In the genomic region with DNA sequence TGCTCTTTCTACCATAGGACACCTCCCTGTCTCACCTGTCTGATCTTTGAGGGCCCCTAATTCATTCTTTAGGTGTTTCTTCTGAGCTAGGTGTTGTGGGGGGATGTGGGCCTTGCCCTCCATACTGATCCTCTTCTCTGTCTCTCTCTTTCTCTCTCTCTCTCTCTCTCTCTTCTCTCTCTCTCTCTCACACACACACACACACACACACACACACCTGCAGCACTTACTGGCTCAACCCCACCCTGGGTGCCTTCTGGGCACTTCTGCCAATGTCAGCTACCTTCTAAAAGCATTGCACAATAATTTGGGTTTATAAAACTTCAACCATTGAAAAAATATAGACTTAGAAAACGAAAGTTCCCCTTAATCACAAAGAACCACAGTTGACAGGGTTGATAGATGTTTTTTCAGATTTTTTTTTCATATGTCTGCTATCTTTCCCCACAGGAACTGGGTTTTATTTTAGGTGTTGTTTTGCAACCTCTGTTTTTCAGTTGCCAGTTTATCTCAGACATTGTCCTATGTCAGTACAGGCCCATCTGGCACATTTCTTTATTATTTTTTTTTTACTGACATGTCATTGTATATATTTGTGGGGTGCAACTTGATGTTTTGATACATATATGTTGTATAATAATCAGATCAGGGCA, we compare ENCODE assay signal across 8 cellular contexts. TPM values are rescaled to one million over a fixed set of nuclear protein-coding genes. Genes with fewer than 3 reads are reported as not detected.
A peak's percentile ranks its signal among the peaks of the same experiment; 100 is the strongest.
DNase-seq lines count a peak whose midpoint lies in the region; ATAC-seq and TF ChIP-seq lines count a peak whose summit lies in the region.

No MANE protein-coding gene starts in this region.

- no peak overlapping the region for H3K27ac ChIP-seq in 22Rv1
- H3K27ac ChIP-seq in HEK293 (ENCODE audit: extremely low read depth, low read depth, low read length) = no peak overlapping the region
- H3K27ac ChIP-seq in right lobe of liver = peak overlapping the region; percentile 65 to 83 (median 78)

- ATAC-seq in activated CD8-positive, alpha-beta T cell treated with anti-CD3 and anti-CD28 coated beads for 36 hours = peak; percentile 25
- ATAC-seq in right lobe of liver = peak; percentile 60 to 72 (median 62)
- no peak for ATAC-seq in HG02759 (IDR thresholded peaks at IDR 0.05; ENCODE audit: unreplicated experiment)

- H3K27me3 Mint-ChIP-seq in activated CD8-positive, alpha-beta T cell treated with anti-CD3 and anti-CD28 coated beads for 36 hours = no peaks in the 10 kb centered on the region

- H3K27me3 ChIP-seq in right lobe of liver = no peaks in the 10 kb centered on the region

- H3K36me3 ChIP-seq in HEK293 (ENCODE audit: control insufficient read depth in 2 of 2, insufficient read depth in 1 of 2, low read length in 2 of 2) (peaks cover 0 to 19% of the 10 kb centered on the region in 2 experiments; a peak in 1 of 3 replicates), right lobe of liver (no peaks in the 10 kb centered on the region)

- H3K4me3 Mint-ChIP-seq in activated CD8-positive, alpha-beta T cell treated with anti-CD3 and anti-CD28 coated beads for 36 hours = no peak overlapping the region

- CTCF ChIA-PET in HEK293 (lab: Yijun Ruan, JAX) = interaction anchor here (0.5 to 4.1 kb wide), 36 partner anchors 8 to 1209 kb away, joined by 3 to 41 read pairs (median 4); a partner anchor contains a TSS
- CTCF ChIA-PET in activated CD8-positive, alpha-beta T cell treated with anti-CD3 and anti-CD28 coated beads for 36 hours (lab: Charles Lee) = interaction anchor here (0.6 to 3.5 kb wide), 38 partner anchors 8 to 396 kb away, joined by 3 to 28 read pairs (median 4); a partner anchor contains a TSS

- peaks cover 7% of the 10 kb centered on the region for H3K36me3 Mint-ChIP-seq in activated CD8-positive, alpha-beta T cell treated with anti-CD3 and anti-CD28 coated beads for 36 hours (ENCODE audit: low read depth)

- TF ChIP-seq CTCF in 22Rv1 (IDR thresholded peaks at IDR 0.05) = peak; percentile 41
- TF ChIP-seq CTCF in HEK293 (tag by site-specific recombination; IDR thresholded peaks at IDR 0.05) = no peak
- peak; percentile 5 for TF ChIP-seq CTCF in activated CD8-positive, alpha-beta T cell treated with anti-CD3 and anti-CD28 coated beads for 36 hours (IDR thresholded peaks at IDR 0.05)
- no peak for TF ChIP-seq CTCF in right lobe of liver (IDR thresholded peaks at IDR 0.05)

- H3K9me3 Mint-ChIP-seq in activated CD8-positive, alpha-beta T cell treated with anti-CD3 and anti-CD28 coated beads for 36 hours = no peaks in the 10 kb centered on the region

- in situ Hi-C loops in ACHN (cut with HindIII; ENCODE audit: low pct_ligation_motif_present, low pct_unique_long_range_greater_than_20kb, low sequenced_read_pairs) = no loop called here

- peak overlapping the region; percentile 85 for H3K27ac Mint-ChIP-seq in activated CD8-positive, alpha-beta T cell treated with anti-CD3 and anti-CD28 coated beads for 36 hours

- WGBS in right lobe of liver (ENCODE audit: insufficient coverage, low coverage, low lambda C conversion rate, missing lambda C conversion rate) = 0% methylated on average over 1 of the region's 1 CpG

- H3K4me3 ChIP-seq in HEK293 (ENCODE audit: low read depth, low read length) (no peak overlapping the region), right lobe of liver (no peak overlapping the region)

- TF ChIP-seq POLR2A in right lobe of liver (IDR thresholded peaks at IDR 0.05) = no peak

- no peaks in the 10 kb centered on the region for H3K4me1 ChIP-seq in HEK293 (ENCODE audit: control insufficient read depth, insufficient read depth, low read length)
- peaks cover 0 to 24% (median 5%) of the 10 kb centered on the region in 4 donors for H3K4me1 ChIP-seq in right lobe of liver

- intact Hi-C loops in activated CD8-positive, alpha-beta T cell treated with anti-CD3 and anti-CD28 coated beads for 36 hours (cut with micrococcal nuclease) = loop anchor here (2.0 to 10.0 kb wide), 4 partner anchors 64 to 393 kb away; a partner anchor contains a TSS
- intact Hi-C loops in right lobe of liver (cut with DNase I) = loop anchor here in 1 of 2 donors (10.0 kb wide), 1 partner anchor 226 kb away; no protein-coding TSS in a partner anchor

- H3K4me1 Mint-ChIP-seq in activated CD8-positive, alpha-beta T cell treated with anti-CD3 and anti-CD28 coated beads for 36 hours (ENCODE audit: low read depth) = peaks cover 40% of the 10 kb centered on the region

- H3K9me3 ChIP-seq in HEK293 (ENCODE audit: control insufficient read depth, insufficient read depth, low read depth, low read length) = no peaks in the 10 kb centered on the region
- no peaks in the 10 kb centered on the region for H3K9me3 ChIP-seq in right lobe of liver

- POLR2A ChIA-PET in HEK293 (lab: Yijun Ruan, JAX) = interaction anchor here (0.6 to 0.8 kb wide), 4 partner anchors 39 to 226 kb away, joined by 3 to 4 read pairs (median 3); a partner anchor contains a TSS
- POLR2A ChIA-PET in activated CD8-positive, alpha-beta T cell treated with anti-CD3 and anti-CD28 coated beads for 36 hours (lab: Charles Lee) = interaction anchor here (0.9 to 1.4 kb wide), 3 partner anchors 24 to 135 kb away, joined by 3 to 5 read pairs (median 3); a partner anchor contains a TSS

- no peak for DNase-seq in activated CD8-positive, alpha-beta T cell treated with anti-CD3 and anti-CD28 coated beads for 36 hours
- peak in 2 of 3 donors; percentile 43 to 69 for DNase-seq in right lobe of liver
- DNase-seq in GM03348 (ENCODE audit: low spot score) = no peak
- no peak for DNase-seq in HuH-7.5 (ENCODE audit: low spot score)
- DNase-seq in ACHN = no peak

TF ChIP-seq in HEK293, 187 proteins besides CTCF, POLR2A, EP300 and RAD21:
- TF ChIP-seq GLIS2 (tag by site-specific recombination; IDR thresholded peaks at IDR 0.05) (no peak), ZNF791 (tag by site-specific recombination; IDR thresholded peaks at IDR 0.05) (0 out of 2 replicates have a peak, but pooled peaks have one; percentile 18), ZNF10 (tag by site-specific recombination; IDR thresholded peaks at IDR 0.05) (no peak), ZNF302 (tag by site-specific recombination; IDR thresholded peaks at IDR 0.05; ENCODE audit: low read depth) (no peak), TRIM28 (IDR thresholded peaks at IDR 0.05; ENCODE audit: borderline replicate concordance, low read length) (no peak), ZNF776 (tag by site-specific recombination; IDR thresholded peaks at IDR 0.05; ENCODE audit: borderline replicate concordance) (no peak), SP2 (tag by site-specific recombination; IDR thresholded peaks at IDR 0.05) (no peak), ZNF416 (tag by site-specific recombination; IDR thresholded peaks at IDR 0.05) (no peak)

RNA-seq across cellular contexts. Expression of a gene that starts 28.1 kb away (rescaled TPM):
- total RNA-seq in activated CD8-positive, alpha-beta T cell treated with anti-CD3 and anti-CD28 coated beads for 36 hours = 1 to 10 TPM; 4.8 TPM
- total RNA-seq in right lobe of liver = 10 to 100 TPM; 11.7 to 31.7 (median 21.8) TPM

RNA-seq across cellular contexts. Expression of a gene that starts 41.1 kb away (rescaled TPM):
- total RNA-seq in activated CD8-positive, alpha-beta T cell treated with anti-CD3 and anti-CD28 coated beads for 36 hours = 10 to 100 TPM; 32.8 to 36.7 TPM
- total RNA-seq in right lobe of liver = 1 to 10 TPM; 2.2 to 8.6 (median 3.7) TPM

Comparison
In these comparisons a context has a peak if more than half of its experiments do, and no peak if none do; other contexts are left out.
1. H3K27ac ChIP-seq: peak in right lobe of liver (3 of 3); none in 22Rv1 (single experiment) and HEK293 (single experiment).
2. CTCF ChIP-seq: peak in 22Rv1 (single experiment) and activated CD8-positive, alpha-beta T cell treated with anti-CD3 and anti-CD28 coated beads for 36 hours (single experiment); none in HEK293 (single experiment) and right lobe of liver (0 of 4).
3. DNase-seq: peak in right lobe of liver (2 of 3); none in activated CD8-positive, alpha-beta T cell treated with anti-CD3 and anti-CD28 coated beads for 36 hours (single experiment), GM03348 (single experiment), HuH-7.5 (single experiment) and ACHN (single experiment).